8 cellular contexts compared by ENCODE assay signal in genomic region chr16:68328151-68328859, GRCh38. TPM values are rescaled to one million over a fixed set of nuclear protein-coding genes. Genes with fewer than 3 reads are reported as not detected.
DNase-seq lines count a peak whose midpoint lies in the region; ATAC-seq and TF ChIP-seq lines count a peak whose summit lies in the region.

No MANE protein-coding gene starts in this region.

- peaks cover 16% of the 10 kb centered on the region for H3K4me1 ChIP-seq in CD4-positive, alpha-beta memory T cell (ENCODE audit: insufficient read depth, low read length)

- H3K9me3 ChIP-seq in CD4-positive, alpha-beta memory T cell (ENCODE audit: control insufficient read depth in 1 of 2, low read length in 2 of 2): no peaks in the 10 kb centered on the region

- TF ChIP-seq CTCF in LNCaP clone FGC (IDR thresholded peaks at IDR 0.05; ENCODE audit: control insufficient read depth, extremely low read depth, insufficient read depth) (peak; percentile 93), neural crest cell (conservative IDR thresholded peaks at IDR 0.05) (peak; percentile 90)

- peak; percentile 77 to 83 (median 78) for DNase-seq in CD4-positive, alpha-beta memory T cell
- DNase-seq in LNCaP clone FGC (ENCODE audit: low read depth) (peak; percentile 73), RKO (ENCODE audit: low spot score) (peak; percentile 82), fibroblast of peridontal ligament (ENCODE audit: extremely low read depth) (peak; percentile 82), neural crest cell (ENCODE audit: low read depth, low spot score) (peak; percentile 69)
- DNase-seq in activated T-helper 1 cell treated with anti-CD3 and anti-CD28 coated beads, Interleukin-12 subunit alpha, Interleukin-12 subunit beta, Interleukin-2, Interleukin-4 antibody, amounts not matched to agents 30 ng/mL and 10 ng/mL and 1 ng/mL, durations not matched to agents 14 hours and 24 hours and 36 hours (ENCODE audit: low spot score): peak; percentile 73
- peak; percentile 75 to 82 for DNase-seq in stimulated activated naive CD8-positive, alpha-beta T cell treated with anti-CD3 and anti-CD28 coated beads, Interleukin-15, amount 100 ng/mL, for 72 hours

- no peak overlapping the region for H3K4me3 Mint-ChIP-seq in CD4-positive, alpha-beta memory T cell
- H3K4me3 Mint-ChIP-seq in activated T-helper 1 cell treated with anti-CD3 and anti-CD28 coated beads, Interleukin-12 subunit alpha, Interleukin-12 subunit beta, Interleukin-2, Interleukin-4 antibody, amounts not matched to agents 30 ng/mL and 10 ng/mL and 1 ng/mL, durations not matched to agents 14 hours and 24 hours and 36 hours: no peak overlapping the region
- H3K4me3 Mint-ChIP-seq in neural crest cell: no peak overlapping the region
- H3K4me3 Mint-ChIP-seq in stimulated activated naive CD8-positive, alpha-beta T cell treated with anti-CD3 and anti-CD28 coated beads, Interleukin-15, amount 100 ng/mL, for 72 hours: no peak overlapping the region

- CTCF ChIA-PET in CD4-positive, alpha-beta memory T cell (lab: Charles Lee; ENCODE audit: partially characterized antibody): interaction anchor here (0.6 to 18.1 kb wide), 36 partner anchors 10 to 287 kb away, joined by 3 to 575 read pairs (median 6); partner anchors contain the start of genes PLA2G15, PRMT7, SLC7A6 and SLC7A6OS

- intact Hi-C loops in CD4-positive, alpha-beta memory T cell (cut with micrococcal nuclease): loop anchor here (1.0 kb wide), 3 partner anchors 17 to 88 kb away; partner anchors contain the start of gene PRMT7
- intact Hi-C loops in activated T-helper 1 cell treated with anti-CD3 and anti-CD28 coated beads, Interleukin-12 subunit alpha, Interleukin-12 subunit beta, Interleukin-2, Interleukin-4 antibody, amounts not matched to agents 30 ng/mL and 10 ng/mL and 1 ng/mL, durations not matched to agents 14 hours and 24 hours and 36 hours (cut with micrococcal nuclease): loop anchor here (1.0 to 10.0 kb wide), 6 partner anchors 17 to 1084 kb away; partner anchors contain the start of genes FHOD1, PLA2G15, PRMT7 and SLC9A5

- peaks cover 16% of the 10 kb centered on the region for H3K36me3 ChIP-seq in CD4-positive, alpha-beta memory T cell (ENCODE audit: insufficient read depth, low read length)

- H3K27ac Mint-ChIP-seq in CD4-positive, alpha-beta memory T cell: peak overlapping the region; percentile 5 to 88 (median 19)
- H3K27ac Mint-ChIP-seq in activated T-helper 1 cell treated with anti-CD3 and anti-CD28 coated beads, Interleukin-12 subunit alpha, Interleukin-12 subunit beta, Interleukin-2, Interleukin-4 antibody, amounts not matched to agents 30 ng/mL and 10 ng/mL and 1 ng/mL, durations not matched to agents 14 hours and 24 hours and 36 hours: no peak overlapping the region
- H3K27ac Mint-ChIP-seq in neural crest cell (ENCODE audit: unreplicated experiment): no peak overlapping the region
- H3K27ac Mint-ChIP-seq in stimulated activated naive CD8-positive, alpha-beta T cell treated with anti-CD3 and anti-CD28 coated beads, Interleukin-15, amount 100 ng/mL, for 72 hours: no peak overlapping the region

- no peak overlapping the region for H3K27ac ChIP-seq in CD4-positive, alpha-beta memory T cell (ENCODE audit: low read depth, low read length)

- H3K27me3 ChIP-seq in CD4-positive, alpha-beta memory T cell (ENCODE audit: insufficient read depth, low read length): no peaks in the 10 kb centered on the region

- no peaks in the 10 kb centered on the region for H3K27me3 Mint-ChIP-seq in CD4-positive, alpha-beta memory T cell
- no peaks in the 10 kb centered on the region for H3K27me3 Mint-ChIP-seq in activated T-helper 1 cell treated with anti-CD3 and anti-CD28 coated beads, Interleukin-12 subunit alpha, Interleukin-12 subunit beta, Interleukin-2, Interleukin-4 antibody, amounts not matched to agents 30 ng/mL and 10 ng/mL and 1 ng/mL, durations not matched to agents 14 hours and 24 hours and 36 hours (ENCODE audit: insufficient read depth)
- H3K27me3 Mint-ChIP-seq in neural crest cell (ENCODE audit: low read depth): no peaks in the 10 kb centered on the region
- H3K27me3 Mint-ChIP-seq in stimulated activated naive CD8-positive, alpha-beta T cell treated with anti-CD3 and anti-CD28 coated beads, Interleukin-15, amount 100 ng/mL, for 72 hours: no peaks in the 10 kb centered on the region

- no peak overlapping the region for H3K4me3 ChIP-seq in CD4-positive, alpha-beta memory T cell (ENCODE audit: low read length in 2 of 2)
- H3K4me3 ChIP-seq in LNCaP clone FGC (ENCODE audit: low read depth, low read length): no peak overlapping the region

- H3K36me3 Mint-ChIP-seq in CD4-positive, alpha-beta memory T cell: peaks cover 18 to 48% of the 10 kb centered on the region in 2 donors
- peaks cover 26% of the 10 kb centered on the region for H3K36me3 Mint-ChIP-seq in activated T-helper 1 cell treated with anti-CD3 and anti-CD28 coated beads, Interleukin-12 subunit alpha, Interleukin-12 subunit beta, Interleukin-2, Interleukin-4 antibody, amounts not matched to agents 30 ng/mL and 10 ng/mL and 1 ng/mL, durations not matched to agents 14 hours and 24 hours and 36 hours (ENCODE audit: low read depth)
- peaks cover 3% of the 10 kb centered on the region for H3K36me3 Mint-ChIP-seq in neural crest cell (ENCODE audit: low read depth)

- POLR2A ChIA-PET in CD4-positive, alpha-beta memory T cell (lab: Charles Lee; ENCODE audit: partially characterized antibody): interaction anchor here (0.6 to 4.1 kb wide), 10 partner anchors 17 to 744 kb away, joined by 3 to 70 read pairs (median 4); partner anchors contain the start of genes PRMT7, SLC7A6 and SLC7A6OS

- H3K9me3 Mint-ChIP-seq in CD4-positive, alpha-beta memory T cell: no peaks in the 10 kb centered on the region
- no peaks in the 10 kb centered on the region for H3K9me3 Mint-ChIP-seq in activated T-helper 1 cell treated with anti-CD3 and anti-CD28 coated beads, Interleukin-12 subunit alpha, Interleukin-12 subunit beta, Interleukin-2, Interleukin-4 antibody, amounts not matched to agents 30 ng/mL and 10 ng/mL and 1 ng/mL, durations not matched to agents 14 hours and 24 hours and 36 hours
- H3K9me3 Mint-ChIP-seq in neural crest cell: no peaks in the 10 kb centered on the region
- H3K9me3 Mint-ChIP-seq in stimulated activated naive CD8-positive, alpha-beta T cell treated with anti-CD3 and anti-CD28 coated beads, Interleukin-15, amount 100 ng/mL, for 72 hours: no peaks in the 10 kb centered on the region

- peaks cover 8 to 19% (median 14%) of the 10 kb centered on the region in 4 donors for H3K4me1 Mint-ChIP-seq in CD4-positive, alpha-beta memory T cell
- H3K4me1 Mint-ChIP-seq in activated T-helper 1 cell treated with anti-CD3 and anti-CD28 coated beads, Interleukin-12 subunit alpha, Interleukin-12 subunit beta, Interleukin-2, Interleukin-4 antibody, amounts not matched to agents 30 ng/mL and 10 ng/mL and 1 ng/mL, durations not matched to agents 14 hours and 24 hours and 36 hours (ENCODE audit: low read depth): peaks cover 41% of the 10 kb centered on the region
- no peaks in the 10 kb centered on the region for H3K4me1 Mint-ChIP-seq in neural crest cell
- H3K4me1 Mint-ChIP-seq in stimulated activated naive CD8-positive, alpha-beta T cell treated with anti-CD3 and anti-CD28 coated beads, Interleukin-15, amount 100 ng/mL, for 72 hours: peaks cover 45% of the 10 kb centered on the region

- ATAC-seq in GM19463 (IDR thresholded peaks at IDR 0.05; ENCODE audit: unreplicated experiment): peak; percentile 89
- peak; percentile 99 for ATAC-seq in stimulated activated naive CD8-positive, alpha-beta T cell treated with anti-CD3 and anti-CD28 coated beads, Interleukin-15, amount 100 ng/mL, for 72 hours

RNA-seq across cellular contexts. Expression of gene PRMT7, which starts 17.5 kb away (rescaled TPM):
- total RNA-seq in CD4-positive, alpha-beta memory T cell: 100 to 1,000 TPM in 1 of 2 experiments, 10 to 100 TPM in 1; 98.4 to 104 TPM
- 10 to 100 TPM; 28.3 to 30.6 TPM for polyA plus RNA-seq in CD4-positive, alpha-beta memory T cell
- total RNA-seq in activated T-helper 1 cell treated with anti-CD3 and anti-CD28 coated beads, Interleukin-12 subunit alpha, Interleukin-12 subunit beta, Interleukin-2, Interleukin-4 antibody, amounts not matched to agents 30 ng/mL and 10 ng/mL and 1 ng/mL, durations not matched to agents 14 hours and 24 hours and 36 hours: 80.6 and 85.2 TPM in 2 replicates
- total RNA-seq in neural crest cell: 68.9 and 71.9 TPM in 2 replicates

RNA-seq across cellular contexts. Expression of gene SLC7A6OS, which starts 17.6 kb away (rescaled TPM):
- 10 to 100 TPM; 51.9 to 55.8 TPM for total RNA-seq in CD4-positive, alpha-beta memory T cell
- 10 to 100 TPM; 22.4 to 25.2 TPM for polyA plus RNA-seq in CD4-positive, alpha-beta memory T cell
- total RNA-seq in activated T-helper 1 cell treated with anti-CD3 and anti-CD28 coated beads, Interleukin-12 subunit alpha, Interleukin-12 subunit beta, Interleukin-2, Interleukin-4 antibody, amounts not matched to agents 30 ng/mL and 10 ng/mL and 1 ng/mL, durations not matched to agents 14 hours and 24 hours and 36 hours: 26.5 and 27.6 TPM in 2 replicates
- 21.3 and 23.8 TPM in 2 replicates for total RNA-seq in neural crest cell

Comparison
In these comparisons a context has a peak if more than half of its experiments do, and no peak if none do; other contexts are left out.
1. H3K27ac Mint-ChIP-seq: peak in CD4-positive, alpha-beta memory T cell (7 of 7); none in activated T-helper 1 cell treated with anti-CD3 and anti-CD28 coated beads, Interleukin-12 subunit alpha, Interleukin-12 subunit beta, Interleukin-2, Interleukin-4 antibody, amounts not matched to agents 30 ng/mL and 10 ng/mL and 1 ng/mL, durations not matched to agents 14 hours and 24 hours and 36 hours (single experiment), neural crest cell (single experiment) and stimulated activated naive CD8-positive, alpha-beta T cell treated with anti-CD3 and anti-CD28 coated beads, Interleukin-15, amount 100 ng/mL, for 72 hours (0 of 2).
2. Peak in every context shown above with its lines, with median percentiles within 50 percentile points of each other: DNase-seq.